Comparison of ENCODE assay signal across 29 cellular contexts in the genomic region with DNA sequence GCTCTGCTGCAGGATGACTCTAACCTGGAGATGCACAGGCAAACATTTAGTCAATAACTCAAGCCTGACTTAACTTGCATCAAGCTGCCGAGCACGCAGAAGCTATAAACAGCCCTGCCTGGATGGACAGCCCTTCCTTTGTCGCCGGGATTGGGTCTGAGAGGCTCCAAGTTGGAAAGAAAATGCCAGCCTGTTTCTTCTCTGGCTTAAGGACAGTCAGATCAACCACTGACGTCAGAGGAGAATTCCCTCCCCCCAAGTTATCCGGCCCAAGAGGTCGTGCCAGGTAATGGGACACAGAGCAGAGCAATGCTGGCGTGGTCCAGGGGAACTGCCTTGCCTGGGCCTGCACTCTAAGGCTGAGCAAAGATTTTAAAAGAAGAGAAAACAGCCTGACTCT. TPM values are rescaled to one million over a fixed set of nuclear protein-coding genes. Genes with fewer than 3 reads are reported as not detected.
DNase-seq lines count a peak whose midpoint lies in the region; TF ChIP-seq lines count a peak whose summit lies in the region.
"Had no signal": no experiment of that assay in that cellular context is flagged by ENCODE, and none has a peak within 500 bp of the region (broad histone marks: within the 10 kb centered on the region; RNA-seq: fewer than 3 reads in every experiment).

No MANE protein-coding gene starts in this region.

- no peaks in the 10 kb centered on the region for H3K36me3 ChIP-seq in osteoblast (ENCODE audit: insufficient read depth, low read length)
- H3K36me3 ChIP-seq: HAP-1, SJSA1, uterus had no signal

- DNase-seq in G401 (ENCODE audit: low spot score): peak; percentile 25
- peak in 29 of 56 donors; percentile 2 to 56 (median 18) for DNase-seq in amygdala (lab: John Stamatoyannopoulos, UW)
- peak; percentile 4 to 6 for DNase-seq in hippocampal formation (lab: John Stamatoyannopoulos, UW)
- peak; percentile 46 for DNase-seq in putamen (ENCODE audit: low spot score)
- no peak for DNase-seq in osteoblast (ENCODE audit: insufficient read length, low spot score, missing footprints)
- DNase-seq in endothelial cell (ENCODE audit: low spot score): no peak
- DNase-seq in activated CD4-positive, alpha-beta T cell treated with anti-CD3 and anti-CD28 coated beads, Interleukin-2, amount 50 U/mL, for 48 hours: no peak
- no peak for DNase-seq in SIG-M5 (lab: John Stamatoyannopoulos, UW)
- DNase-seq: activated CD4-positive, alpha-beta memory T cell treated with anti-CD3 and anti-CD28 coated beads, Interleukin-2, amount 10 ng/mL, durations not matched to agents 7 days and 5 days; activated naive CD4-positive, alpha-beta T cell; cerebellar nuclear complex; effector CD8-positive, alpha-beta T cell; islet precursor cell; NCI-H1105 treated with DMSO at 0.1 percent for 48 hours; NCI-H2081 treated with DMSO at 0.1 percent for 48 hours; NCI-H69; stimulated activated CD4-positive, alpha-beta T cell treated with anti-CD3 and anti-CD28 coated beads, Interleukin-2, amount 100 ng/mL, for 24 hours; T-helper 17 cell; uterus had no signal

- no peak overlapping the region for H3K4me3 ChIP-seq in osteoblast (ENCODE audit: insufficient read depth, low read length)
- H3K4me3 ChIP-seq: GM12878, HAP-1, hepatocyte, SJSA1, uterus had no signal

- no peaks in the 10 kb centered on the region for H3K4me1 Mint-ChIP-seq in endothelial cell (ENCODE audit: unreplicated experiment)
- H3K4me1 Mint-ChIP-seq: activated CD4-positive, alpha-beta memory T cell treated with anti-CD3 and anti-CD28 coated beads, Interleukin-2, amount 10 ng/mL, durations not matched to agents 7 days and 5 days; T-helper 17 cell had no signal

- H3K27me3 ChIP-seq in osteoblast (ENCODE audit: insufficient read depth, low read length): no peaks in the 10 kb centered on the region
- H3K27me3 ChIP-seq: hepatocyte, SJSA1, uterus had no signal

- H3K4me2 ChIP-seq in osteoblast (ENCODE audit: insufficient read depth, low read length): no peak overlapping the region
- H3K4me2 ChIP-seq: hepatocyte had no signal

- H3K79me2 ChIP-seq in osteoblast (ENCODE audit: insufficient read depth, low read length): no peaks in the 10 kb centered on the region
- H3K79me2 ChIP-seq: hepatocyte had no signal

- in situ Hi-C loops in G401 (cut with HindIII; ENCODE audit: low sequenced_read_pairs): no loop called here

- H3K4me1 ChIP-seq in osteoblast (ENCODE audit: insufficient read depth, low read length): no peaks in the 10 kb centered on the region
- H3K4me1 ChIP-seq: HAP-1, SJSA1, uterus had no signal

- peaks cover under 1% of the 10 kb centered on the region for H3K27me3 Mint-ChIP-seq in endothelial cell (ENCODE audit: unreplicated experiment)
- H3K27me3 Mint-ChIP-seq: activated CD4-positive, alpha-beta memory T cell treated with anti-CD3 and anti-CD28 coated beads, Interleukin-2, amount 10 ng/mL, durations not matched to agents 7 days and 5 days had no signal

- no peaks in the 10 kb centered on the region for H3K9me3 Mint-ChIP-seq in endothelial cell (ENCODE audit: unreplicated experiment)
- H3K9me3 Mint-ChIP-seq: activated CD4-positive, alpha-beta memory T cell treated with anti-CD3 and anti-CD28 coated beads, Interleukin-2, amount 10 ng/mL, durations not matched to agents 7 days and 5 days; stimulated activated naive CD8-positive, alpha-beta T cell treated with anti-CD3 and anti-CD28 coated beads, Interleukin-15, Interleukin-2, amounts not matched to agents 100 ng/mL and 50 ng/mL, for 24 hours had no signal

- no peak overlapping the region for H3K27ac Mint-ChIP-seq in endothelial cell (ENCODE audit: unreplicated experiment)
- H3K27ac Mint-ChIP-seq: activated CD4-positive, alpha-beta memory T cell treated with anti-CD3 and anti-CD28 coated beads, Interleukin-2, amount 10 ng/mL, durations not matched to agents 7 days and 5 days; CD14-positive monocyte; stimulated activated naive CD8-positive, alpha-beta T cell treated with anti-CD3 and anti-CD28 coated beads, Interleukin-15, Interleukin-2, amounts not matched to agents 100 ng/mL and 50 ng/mL, for 24 hours; T-helper 17 cell had no signal

- TF ChIP-seq CTCF in osteoblast (IDR thresholded peaks at IDR 0.05; ENCODE audit: extremely low read depth, low read depth, low read length) (no peak), endothelial cell (IDR thresholded peaks at IDR 0.05; ENCODE audit: unreplicated experiment) (no peak)

- H3K36me3 Mint-ChIP-seq in endothelial cell (ENCODE audit: low read depth, unreplicated experiment): no peaks in the 10 kb centered on the region
- H3K36me3 Mint-ChIP-seq: CD14-positive monocyte had no signal

- no peaks in the 10 kb centered on the region for H4K20me1 ChIP-seq in osteoblast (ENCODE audit: insufficient read depth, low read length)

- no peak overlapping the region for H3K27ac ChIP-seq in osteoblast (ENCODE audit: low read depth, low read length)
- H3K27ac ChIP-seq: hepatocyte, SJSA1, uterus had no signal

- H3K9me3 ChIP-seq in osteoblast (ENCODE audit: low read depth, low read length): no peaks in the 10 kb centered on the region
- H3K9me3 ChIP-seq: HAP-1, SJSA1, uterus had no signal

- no peak overlapping the region for H2AFZ ChIP-seq in osteoblast (ENCODE audit: low read length)
- H2AFZ ChIP-seq: hepatocyte had no signal

- no peak overlapping the region for H3K4me3 Mint-ChIP-seq in endothelial cell (ENCODE audit: unreplicated experiment)
- H3K4me3 Mint-ChIP-seq: activated CD4-positive, alpha-beta memory T cell treated with anti-CD3 and anti-CD28 coated beads, Interleukin-2, amount 10 ng/mL, durations not matched to agents 7 days and 5 days; CD14-positive monocyte; stimulated activated naive CD8-positive, alpha-beta T cell treated with anti-CD3 and anti-CD28 coated beads, Interleukin-15, Interleukin-2, amounts not matched to agents 100 ng/mL and 50 ng/mL, for 24 hours; T-helper 17 cell had no signal

RNA-seq across cellular contexts. Expression of a gene that starts 27.1 kb away (rescaled TPM):
- not detected in 2 replicates for total RNA-seq in G401 (2014; rRNA removed; shearing (Covaris generic))
- total RNA-seq in osteoblast: not detected in 2 replicates
- not detected for total RNA-seq in endothelial cell (ENCODE audit: unreplicated experiment)
- total RNA-seq: activated CD4-positive, alpha-beta memory T cell treated with anti-CD3 and anti-CD28 coated beads, Interleukin-2, amount 10 ng/mL, durations not matched to agents 7 days and 5 days; aorta; fibroblast of lung; GM12878; mesenteric fat pad; OCI-LY7; SJSA1; T-helper 17 cell; uterus had no signal

RNA-seq across cellular contexts. Expression of a gene that starts 42.8 kb away (rescaled TPM):
- total RNA-seq in G401 (2014; rRNA removed; shearing (Covaris generic)): not detected in 2 replicates
- total RNA-seq in osteoblast: 4.7 and 11.9 TPM in 2 replicates
- total RNA-seq in endothelial cell (ENCODE audit: unreplicated experiment): 4.3 TPM
- total RNA-seq: activated CD4-positive, alpha-beta memory T cell treated with anti-CD3 and anti-CD28 coated beads, Interleukin-2, amount 10 ng/mL, durations not matched to agents 7 days and 5 days; OCI-LY7; T-helper 17 cell had no signal

Comparison
In these comparisons a context has a peak if more than half of its experiments do, and no peak if none do; other contexts are left out.
1. DNase-seq: peak in G401 (single experiment), amygdala (29 of 56), hippocampal formation (2 of 2) and putamen (single experiment); none in osteoblast (single experiment), endothelial cell (single experiment), activated CD4-positive, alpha-beta T cell treated with anti-CD3 and anti-CD28 coated beads, Interleukin-2, amount 50 U/mL, for 48 hours (0 of 2) and SIG-M5 (single experiment).